Comparison of ENCODE assay signal across 12 cellular contexts in genomic region chr6:169075211-169075621, GRCh38.
DNase-seq lines count a peak whose midpoint lies in the region; ATAC-seq and TF ChIP-seq lines count a peak whose summit lies in the region.
"Had no signal": no experiment of that assay in that cellular context is flagged by ENCODE, and none has a peak within 500 bp of the region (broad histone marks: within the 10 kb centered on the region; RNA-seq: fewer than 3 reads in every experiment).

No MANE protein-coding gene starts in this region.

- H3K4me1 ChIP-seq in GM23248 (ENCODE audit: insufficient read depth) (peaks cover 52% of the 10 kb centered on the region), esophagus squamous epithelium (peaks cover 0 to 34% (median 0%) of the 10 kb centered on the region in 3 donors), lung (ENCODE audit: control insufficient read depth in 2 of 2, insufficient read depth in 2 of 2, low read length in 2 of 2) (no peaks in the 10 kb centered on the region)

- intact Hi-C loops in esophagus squamous epithelium (cut with DNase I) = no loop called here

- H2AFZ ChIP-seq in GM23248 = peak overlapping the region; percentile 85

- in situ Hi-C loops in GM23248 (cut with MboI) = no loop called here

- peak; percentile 89 for DNase-seq in GM23248
- DNase-seq in esophagus squamous epithelium (lab: John Stamatoyannopoulos, UW) = no peak
- peak; percentile 46 for DNase-seq in lung (ENCODE audit: low spot score)
- peak; percentile 87 for DNase-seq in stromal cell of bone marrow (ENCODE audit: low read depth)
- DNase-seq in activated effector memory CD4-positive, alpha-beta T cell treated with Interleukin-2 at 50 U/mL for 16 hours = no peak
- DNase-seq in activated CD4-positive, alpha-beta T cell treated with anti-CD3 and anti-CD28 coated beads for 4 hours = no peak
- no peak for DNase-seq in NCI-H510A treated with DMSO at 0.1 percent for 48 hours (lab: John Stamatoyannopoulos, UW)
- DNase-seq: activated naive CD8-positive, alpha-beta T cell treated with anti-CD3 and anti-CD28 coated beads, Interleukin-2, amount 10 ng/mL, durations not matched to agents 7 days and 5 days; CD4-positive, alpha-beta memory T cell; kidney glomerular epithelial cell; MM.1S had no signal

- no peaks in the 10 kb centered on the region for H3K9me2 ChIP-seq in GM23248 (ENCODE audit: insufficient read depth)

- no peaks in the 10 kb centered on the region for H3K36me3 ChIP-seq in GM23248 (ENCODE audit: low read depth)
- no peaks in the 10 kb centered on the region for H3K36me3 ChIP-seq in esophagus squamous epithelium
- H3K36me3 ChIP-seq in lung (ENCODE audit: control insufficient read depth in 2 of 2, insufficient read depth in 2 of 2, low read length in 2 of 2) = no peaks in the 10 kb centered on the region

- 2 to 5% methylated on average over 13 of the region's 13 CpGs for WGBS in GM23248 (ENCODE audit: low coverage in 1 of 2, low lambda C conversion rate in 2 of 2, missing lambda C conversion rate in 2 of 2), 2 experiments
- 58 to 72% methylated on average over 13 of the region's 13 CpGs for WGBS in esophagus squamous epithelium, 2 donors
- 69 to 86% methylated on average over 13 of the region's 13 CpGs for WGBS in lung, 2 donors

- no peaks in the 10 kb centered on the region for H4K20me1 ChIP-seq in GM23248 (ENCODE audit: insufficient read depth)

- H3F3A ChIP-seq in GM23248 (ENCODE audit: insufficient read depth) = peaks cover 53% of the 10 kb centered on the region

- peak overlapping the region; percentile 68 for H3K4me2 ChIP-seq in GM23248 (ENCODE audit: unreplicated experiment)

- peak overlapping the region; percentile 45 for H3K4me3 ChIP-seq in GM23248
- peak overlapping the region in 1 of 4 donors; percentile 33 for H3K4me3 ChIP-seq in esophagus squamous epithelium
- no peak overlapping the region for H3K4me3 ChIP-seq in lung

- no peak for TF ChIP-seq POLR2A in esophagus squamous epithelium (IDR thresholded peaks at IDR 0.05)

- H3K27me3 ChIP-seq in GM23248 (replicated peaks; ENCODE audit: insufficient read depth) (no peaks in the 10 kb centered on the region), esophagus squamous epithelium (no peaks in the 10 kb centered on the region), lung (ENCODE audit: control insufficient read depth, insufficient read depth) (no peaks in the 10 kb centered on the region)

- ATAC-seq in lung (ENCODE audit: insufficient read depth, low FRiP score) = no peak
- no peak for ATAC-seq in GM21529 (IDR thresholded peaks at IDR 0.05; ENCODE audit: unreplicated experiment)

- H3K9ac ChIP-seq in GM23248 = peak overlapping the region; percentile 75

- H3K27ac ChIP-seq in GM23248 (peak overlapping the region; percentile 84), esophagus squamous epithelium (peak overlapping the region in 3 of 4 donors; percentile 56 to 71 (median 63)), lung (ENCODE audit: low read depth in 1 of 2, low read length in 1 of 2) (peak overlapping the region in 1 of 2 donors; percentile 62)

- TF ChIP-seq CTCF in esophagus squamous epithelium (IDR thresholded peaks at IDR 0.05) (no peak), lung (IDR thresholded peaks at IDR 0.05; ENCODE audit: control extremely low read depth, extremely low read depth) (no peak)

- H3K79me2 ChIP-seq in GM23248 (ENCODE audit: insufficient read depth) = no peaks in the 10 kb centered on the region

- no peaks in the 10 kb centered on the region for H3K9me3 ChIP-seq in GM23248 (ENCODE audit: low read depth)
- H3K9me3 ChIP-seq in esophagus squamous epithelium = no peaks in the 10 kb centered on the region
- peaks cover 0 to 5% of the 10 kb centered on the region in 2 donors for H3K9me3 ChIP-seq in lung (ENCODE audit: control insufficient read depth in 2 of 2, insufficient read depth in 1 of 2, low read length in 1 of 2)

Comparison
In these comparisons a context has a peak if more than half of its experiments do, and no peak if none do; other contexts are left out.
1. DNase-seq: peak in GM23248 (single experiment), lung (single experiment) and stromal cell of bone marrow (single experiment); none in esophagus squamous epithelium (single experiment), activated effector memory CD4-positive, alpha-beta T cell treated with Interleukin-2 at 50 U/mL for 16 hours (single experiment), activated CD4-positive, alpha-beta T cell treated with anti-CD3 and anti-CD28 coated beads for 4 hours (0 of 2) and NCI-H510A treated with DMSO at 0.1 percent for 48 hours (single experiment).